25 cellular contexts compared by ENCODE assay signal in the genomic region with DNA sequence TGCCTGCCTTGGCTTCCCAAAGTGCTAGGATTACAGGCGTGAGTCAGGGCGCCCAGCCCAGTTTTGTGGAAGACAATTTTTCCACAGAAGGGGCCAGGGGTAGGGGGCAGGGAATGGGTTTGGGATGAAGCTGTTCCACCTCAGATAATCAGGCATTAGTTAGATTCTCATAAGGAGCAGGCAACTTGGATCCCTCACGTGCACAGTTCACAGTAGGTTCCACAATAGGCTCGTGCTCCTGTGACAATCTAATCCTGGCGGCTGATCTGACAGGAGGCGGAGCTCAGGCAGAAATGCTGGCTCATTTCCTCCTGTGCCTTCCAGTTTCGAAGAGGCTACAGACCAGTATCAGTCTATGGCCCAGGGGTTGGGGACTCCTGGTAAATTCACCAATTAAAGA.
"Had no signal": no experiment of that assay in that cellular context is flagged by ENCODE, and none has a peak within 500 bp of the region (broad histone marks: within the 10 kb centered on the region; RNA-seq: fewer than 3 reads in every experiment).

No MANE protein-coding gene starts in this region.

- H3K79me2 ChIP-seq: hepatocyte had no signal

- H3K36me3 Mint-ChIP-seq: activated naive CD4-positive, alpha-beta T cell treated with anti-CD3 and anti-CD28 coated beads, Interleukin-2, amount 50 U/mL, for 24 hours; memory B cell had no signal

- ATAC-seq: body of pancreas; effector memory CD8-positive, alpha-beta T cell; left cardiac atrium; pancreas; psoas muscle had no signal

- H3K27me3 Mint-ChIP-seq: activated naive CD4-positive, alpha-beta T cell treated with anti-CD3 and anti-CD28 coated beads, Interleukin-2, amount 50 U/mL, for 24 hours; effector memory CD8-positive, alpha-beta T cell; memory B cell; stimulated activated naive CD8-positive, alpha-beta T cell treated with anti-CD3 and anti-CD28 coated beads, Interleukin-15, Interleukin-2, amounts not matched to agents 100 ng/mL and 50 ng/mL, for 24 hours had no signal

- H2AFZ ChIP-seq: hepatocyte had no signal

- H3K36me3 ChIP-seq: cardiac muscle cell, esophagus muscularis mucosa, pancreas, right atrium auricular region, thyroid gland, WERI-Rb-1 had no signal

- H3K9me3 ChIP-seq: body of pancreas, pancreas, psoas muscle, thyroid gland had no signal

- H3K4me3 ChIP-seq: body of pancreas, cardiac muscle cell, esophagus muscularis mucosa, hepatocyte, pancreas, psoas muscle, right atrium auricular region, thyroid gland had no signal

- FAIRE-seq: frontal cortex, islet of Langerhans, pancreas had no signal

- H3K27ac ChIP-seq: body of pancreas, cardiac muscle cell, esophagus muscularis mucosa, hepatocyte, pancreas, psoas muscle, right atrium auricular region, thyroid gland, WERI-Rb-1 had no signal

- DNase-seq: activated CD4-positive, alpha-beta T cell treated with anti-CD3 and anti-CD28 coated beads for 1 hour; activated gamma-delta T cell treated with Interleukin-2 at 50 U/mL for 16 hours; activated T-cell treated with anti-CD3 and anti-CD28 coated beads, Interleukin-2, amount 50 U/mL, for 1 hour; anterior cingulate cortex; effector memory CD8-positive, alpha-beta T cell; glutamatergic neuron; left cardiac atrium; pancreas; psoas muscle; stimulated activated CD4-positive, alpha-beta T cell treated with anti-CD3 and anti-CD28 coated beads, Interleukin-12 subunit alpha, Interleukin-12 subunit beta, amount 100 ng/mL, for 4 hours; stimulated activated CD4-positive, alpha-beta T cell treated with anti-CD3 and anti-CD28 coated beads, Interleukin-4, amount 100 ng/mL, for 4 hours; substantia nigra; thyroid gland; WERI-Rb-1 had no signal

- H3K27ac Mint-ChIP-seq: activated naive CD4-positive, alpha-beta T cell treated with anti-CD3 and anti-CD28 coated beads, Interleukin-2, amount 50 U/mL, for 24 hours; effector memory CD8-positive, alpha-beta T cell; memory B cell; nephron; stimulated activated naive CD8-positive, alpha-beta T cell treated with anti-CD3 and anti-CD28 coated beads, Interleukin-15, Interleukin-2, amounts not matched to agents 100 ng/mL and 50 ng/mL, for 24 hours had no signal

- H3K4me1 ChIP-seq: body of pancreas, esophagus muscularis mucosa, pancreas, psoas muscle, right atrium auricular region, thyroid gland had no signal

- H3K4me3 Mint-ChIP-seq: activated naive CD4-positive, alpha-beta T cell treated with anti-CD3 and anti-CD28 coated beads, Interleukin-2, amount 50 U/mL, for 24 hours; effector memory CD8-positive, alpha-beta T cell; memory B cell; nephron; stimulated activated naive CD8-positive, alpha-beta T cell treated with anti-CD3 and anti-CD28 coated beads, Interleukin-15, Interleukin-2, amounts not matched to agents 100 ng/mL and 50 ng/mL, for 24 hours had no signal

- H3K4me2 ChIP-seq: hepatocyte had no signal

- H3K4me1 Mint-ChIP-seq: activated naive CD4-positive, alpha-beta T cell treated with anti-CD3 and anti-CD28 coated beads, Interleukin-2, amount 50 U/mL, for 24 hours; memory B cell; nephron had no signal

- H3K27me3 ChIP-seq: body of pancreas, cardiac muscle cell, esophagus muscularis mucosa, hepatocyte, pancreas, right atrium auricular region, thyroid gland had no signal
